In the genomic region with DNA sequence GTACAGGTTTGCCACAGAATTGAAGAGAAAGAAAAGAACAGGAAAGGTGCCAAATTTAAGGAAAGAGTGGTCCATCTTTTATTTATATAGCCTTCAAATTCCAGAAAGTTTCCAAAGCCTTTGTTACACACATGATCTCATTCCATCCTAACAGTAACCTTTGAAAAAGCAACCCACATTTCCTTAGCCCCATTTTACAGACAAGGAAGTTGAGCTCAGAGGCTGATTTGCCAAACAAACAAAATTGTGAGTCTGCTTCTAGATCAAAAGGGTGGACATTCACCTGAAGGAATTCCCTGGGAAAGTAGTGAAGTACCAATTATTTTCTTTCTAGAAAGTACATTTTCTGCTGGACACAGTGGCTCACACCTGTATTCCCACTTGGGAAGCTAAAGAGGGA, we compare ENCODE assay signal across 11 cellular contexts.
"Had no signal": no experiment of that assay in that cellular context is flagged by ENCODE, and none has a peak within 500 bp of the region (broad histone marks: within the 10 kb centered on the region; RNA-seq: fewer than 3 reads in every experiment).

No MANE protein-coding gene starts in this region.

- H3K4me2 ChIP-seq: GM23338 had no signal

- H3K27ac ChIP-seq: GM23248 had no signal

- H2AFZ ChIP-seq: GM23248, GM23338 had no signal

- H3K9ac ChIP-seq: GM23248 had no signal

- DNase-seq: GM23248, GOT3, H7, H9, HCEC 1CT, HFFc6 had no signal

- H3K36me3 ChIP-seq: HAP-1 had no signal

- H3K9me3 ChIP-seq: HAP-1 had no signal

- H3K4me1 ChIP-seq: HAP-1 had no signal

- ATAC-seq: GM23338, HCT116 had no signal

- H3K4me3 ChIP-seq: GM23248, GM23338, HAP-1 had no signal

- FAIRE-seq: H1, H54 had no signal
